In the genomic region with DNA sequence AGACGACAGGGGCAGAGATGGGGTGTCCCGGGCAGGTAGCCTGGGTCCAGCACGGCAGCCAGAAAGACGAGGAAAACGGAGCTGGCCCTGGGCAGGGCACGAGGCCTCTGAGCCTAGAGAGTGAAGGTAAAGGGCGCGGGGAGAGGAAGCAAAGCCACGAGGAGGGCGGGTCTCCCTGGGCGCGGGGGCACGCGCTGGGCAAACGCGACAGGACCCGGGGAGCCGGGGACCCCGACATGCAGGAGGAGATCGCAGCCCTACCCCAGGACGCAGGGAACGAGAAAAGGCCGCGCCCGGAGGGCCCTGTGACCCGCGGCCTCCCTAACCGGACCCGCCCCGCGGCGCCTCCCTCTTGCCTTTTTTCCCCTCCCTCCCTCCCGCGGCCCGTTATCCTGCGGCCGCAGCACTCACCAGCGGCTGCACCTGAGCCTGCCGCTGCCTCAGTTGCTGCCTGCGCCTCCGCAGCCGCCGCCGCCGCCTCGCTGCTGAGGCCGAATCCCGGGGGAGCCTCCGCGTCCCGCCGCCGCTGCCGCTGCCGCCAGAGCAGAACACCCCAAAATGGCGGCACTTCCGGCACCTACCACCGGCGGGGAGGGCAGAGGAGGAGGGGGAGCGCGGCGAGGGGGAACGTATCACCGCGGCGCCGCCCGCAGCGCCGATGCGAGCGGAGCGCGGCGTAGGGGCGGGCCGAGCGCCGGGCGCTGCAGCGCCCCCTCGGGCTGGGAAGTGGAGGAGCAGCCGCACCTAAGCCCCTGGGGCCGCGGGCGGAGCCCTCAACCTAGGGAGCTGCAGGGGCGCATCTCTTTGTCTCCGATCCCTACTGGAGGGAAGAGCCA, we compare ENCODE assay signal across 8 cellular contexts. TPM values are rescaled to one million over a fixed set of nuclear protein-coding genes. Genes with fewer than 3 reads are reported as not detected.
DNase-seq lines count a peak whose midpoint lies in the region; ATAC-seq and TF ChIP-seq lines count a peak whose summit lies in the region.

A gene (minus strand): TSS at position 552 of the 836 bp plus-strand sequence. CDS start 53,609 bp downstream, outside the sequence.

- H3K9ac ChIP-seq in fibroblast of lung (ENCODE audit: insufficient read depth, low read length) = peak within 1 kb of the TSS; percentile 88

- ATAC-seq in naive thymus-derived CD8-positive, alpha-beta T cell = peak; percentile 88 to 94

- POLR2A ChIA-PET in naive thymus-derived CD8-positive, alpha-beta T cell (lab: Charles Lee) = interaction anchor here (0.8 to 3.9 kb wide), 9 partner anchors 11 to 295 kb away, joined by 3 to 26 read pairs (median 5); a partner anchor contains a TSS

- H3K36me3 Mint-ChIP-seq in naive thymus-derived CD8-positive, alpha-beta T cell = peaks cover 0 to 19% (median 0%) of the 10 kb centered on the region in 3 donors

- H3K4me1 Mint-ChIP-seq in naive thymus-derived CD8-positive, alpha-beta T cell = peaks cover 17 to 49% (median 43%) of the 10 kb centered on the region in 4 donors

- no peaks in the 10 kb centered on the region for H4K20me1 ChIP-seq in fibroblast of lung (ENCODE audit: control insufficient read depth, extremely low read depth, insufficient read depth, low read length)

- DNase-seq in ELF-1 (ENCODE audit: low read depth, low spot score) (peak; percentile 95), GOT3 (lab: John Stamatoyannopoulos, UW) (peak; percentile 83), RPMI8226 (peak; percentile 91), fibroblast of lung (ENCODE audit: low read depth in 2 of 2) (peak; percentile 82 to 83)
- peak; percentile 84 to 91 for DNase-seq in activated T-helper 1 cell treated with anti-CD3 and anti-CD28 coated beads, Interleukin-2, amount 50 U/mL, for 16 hours (ENCODE audit: low read depth in 1 of 2, low spot score in 1 of 2)
- peak; percentile 87 to 94 (median 92) for DNase-seq in naive thymus-derived CD8-positive, alpha-beta T cell
- DNase-seq in stimulated activated naive CD4-positive, alpha-beta T cell (lab: John Stamatoyannopoulos, UW) = peak; percentile 84 to 91 (median 88)

- H2AFZ ChIP-seq in fibroblast of lung (ENCODE audit: low read length) = peak within 1 kb of the TSS; percentile 63

- H3K79me2 ChIP-seq in fibroblast of lung (ENCODE audit: control insufficient read depth, insufficient read depth, low read length) = peaks cover 50% of the 10 kb centered on the region

- peak within 1 kb of the TSS; percentile 94 to 98 (median 96) for H3K4me3 Mint-ChIP-seq in naive thymus-derived CD8-positive, alpha-beta T cell

- H3K27ac Mint-ChIP-seq in naive thymus-derived CD8-positive, alpha-beta T cell = peak within 1 kb of the TSS; percentile 90 to 98 (median 97)

- H3K9me3 Mint-ChIP-seq in naive thymus-derived CD8-positive, alpha-beta T cell = no peaks in the 10 kb centered on the region

- H3K27me3 ChIP-seq in fibroblast of lung (ENCODE audit: control insufficient read depth, insufficient read depth, low read length) = no peaks in the 10 kb centered on the region

- H3K4me3 ChIP-seq in fibroblast of lung (replicated peaks in 1 of 4; ENCODE audit: control extremely low read depth in 1 of 4, insufficient read depth in 1 of 4, low read depth in 3 of 4, low read length in 4 of 4) = peak within 1 kb of the TSS; percentile 69 to 100 (median 89)

- H3K9me3 ChIP-seq in fibroblast of lung (ENCODE audit: control insufficient read depth, insufficient read depth, low read depth, low read length) = no peaks in the 10 kb centered on the region

- H3K27ac ChIP-seq in fibroblast of lung (ENCODE audit: insufficient read depth, low read length) = peak within 1 kb of the TSS; percentile 96

- no peaks in the 10 kb centered on the region for H3K27me3 Mint-ChIP-seq in naive thymus-derived CD8-positive, alpha-beta T cell

- peak; percentile 96 for TF ChIP-seq CTCF in LNCAP (IDR thresholded peaks at IDR 0.05)
- peak; percentile 39 to 73 for TF ChIP-seq CTCF in fibroblast of lung (conservative IDR thresholded peaks at IDR 0.05 in 1 of 2, IDR thresholded peaks at IDR 0.05 in 1 of 2; ENCODE audit: low read depth in 1 of 2, low read length in 2 of 2)

- peaks cover 3% of the 10 kb centered on the region for H3K4me1 ChIP-seq in fibroblast of lung (ENCODE audit: control insufficient read depth, extremely low read depth, insufficient read depth, low read length)

- peak within 1 kb of the TSS; percentile 90 for H3K4me2 ChIP-seq in fibroblast of lung (ENCODE audit: extremely low read depth, insufficient read depth, low read length)

- no peaks in the 10 kb centered on the region for H3K36me3 ChIP-seq in fibroblast of lung (ENCODE audit: control insufficient read depth, insufficient read depth, low read length)

RNA-seq across cellular contexts. Expression of the gene that starts here (rescaled TPM):
- 74.2 and 100 TPM in 2 replicates for total RNA-seq in fibroblast of lung
- 72.6 and 81.1 TPM in 2 replicates for polyA plus RNA-seq in fibroblast of lung
- 30.6 and 38.4 TPM in 2 replicates for polyA plus RNA-seq in fibroblast of lung (2012)
- 116 and 194 TPM in 2 replicates for polyA minus RNA-seq in fibroblast of lung (ENCODE audit: low replicate concordance)
- total RNA-seq in naive thymus-derived CD8-positive, alpha-beta T cell = 100 to 1,000 TPM; 133 to 138 TPM
- 10 to 100 TPM; 45.3 to 79.3 (median 55.3) TPM for polyA plus RNA-seq in naive thymus-derived CD8-positive, alpha-beta T cell

Comparison
In these comparisons a context has a peak if more than half of its experiments do, and no peak if none do; other contexts are left out.
1. Peak in every context shown above with its lines: DNase-seq, ATAC-seq, H3K4me3 ChIP-seq and H3K27ac ChIP-seq.